ENCODE assay signal across 18 cellular contexts in the genomic region with DNA sequence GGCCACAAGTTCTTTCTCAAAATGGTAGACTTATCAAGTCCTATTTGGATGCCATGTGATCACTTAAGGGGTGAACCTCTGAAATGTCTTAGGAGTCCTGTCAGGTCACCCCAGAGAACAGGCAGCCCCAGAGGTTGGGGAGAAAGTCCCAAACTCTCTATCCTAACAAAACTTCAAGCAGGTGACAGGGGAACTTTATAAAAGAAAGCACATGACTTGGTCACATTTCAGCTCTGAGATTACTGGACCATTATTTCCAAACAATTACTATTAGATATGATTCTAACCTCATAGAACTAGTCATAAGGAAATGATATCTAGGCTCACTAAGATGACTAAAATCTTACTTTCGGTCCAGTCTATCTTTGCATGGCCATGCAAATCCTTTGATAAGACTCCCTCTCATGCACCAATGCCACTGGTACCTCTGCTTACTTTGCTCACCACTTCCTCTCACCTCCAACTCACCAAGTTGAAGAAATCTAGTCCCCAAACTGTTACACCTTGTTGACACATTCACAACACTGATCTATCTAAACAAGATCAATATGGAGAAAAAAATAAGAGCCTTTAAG.
A peak's percentile ranks its signal among the peaks of the same experiment; 100 is the strongest.
DNase-seq lines count a peak whose midpoint lies in the region; ATAC-seq and TF ChIP-seq lines count a peak whose summit lies in the region.
"Had no signal": no experiment of that assay in that cellular context is flagged by ENCODE, and none has a peak within 500 bp of the region (broad histone marks: within the 10 kb centered on the region; RNA-seq: fewer than 3 reads in every experiment).

No MANE protein-coding gene starts in this region.

- H3K27ac ChIP-seq in neural progenitor cell = no peak overlapping the region
- no peak overlapping the region for H3K27ac ChIP-seq in CD8-positive, alpha-beta T cell (ENCODE audit: low read depth, low read length)
- no peak overlapping the region for H3K27ac ChIP-seq in gastroesophageal sphincter
- H3K27ac ChIP-seq: GM23248, SJSA1 had no signal

- no peak for TF ChIP-seq POLR2A in gastroesophageal sphincter (IDR thresholded peaks at IDR 0.05)

- DNase-seq in neural progenitor cell (ENCODE audit: low spot score) = no peak
- no peak for DNase-seq in CD8-positive, alpha-beta T cell
- no peak for DNase-seq in NCI-H510A (lab: John Stamatoyannopoulos, UW)
- DNase-seq: ACHN; activated CD8-positive, alpha-beta memory T cell treated with anti-CD3 and anti-CD28 coated beads, Interleukin-2, amount 50 U/mL, for 4 hours; activated naive CD8-positive, alpha-beta T cell treated with anti-CD3 and anti-CD28 coated beads, Interleukin-2, amount 50 U/mL, for 24 hours; GM23248; naive B cell; NK-92 treated with Interleukin-12 subunit alpha and Interleukin-12 subunit beta, amount 100 ng/mL, for 24 hours; right cardiac atrium; stimulated activated CD4-positive, alpha-beta T cell treated with anti-CD3 and anti-CD28 coated beads, Interleukin-4, amount 100 ng/mL, for 24 hours; stimulated activated naive CD4-positive, alpha-beta T cell had no signal

- no peak overlapping the region for H3K9ac ChIP-seq in neural progenitor cell
- H3K9ac ChIP-seq: GM23248 had no signal

- no peaks in the 10 kb centered on the region for H3K36me3 ChIP-seq in neural progenitor cell
- H3K36me3 ChIP-seq in CD8-positive, alpha-beta T cell (ENCODE audit: insufficient read depth, low read length) = no peaks in the 10 kb centered on the region
- H3K36me3 ChIP-seq in gastroesophageal sphincter = no peaks in the 10 kb centered on the region
- H3K36me3 ChIP-seq: SJSA1 had no signal

- POLR2A ChIA-PET in CD8-positive, alpha-beta T cell (lab: Charles Lee) = no interaction called here

- H3K9me3 Mint-ChIP-seq in neural progenitor cell = peaks cover 7% of the 10 kb centered on the region
- peaks cover 7% of the 10 kb centered on the region for H3K9me3 Mint-ChIP-seq in CD8-positive, alpha-beta T cell

- H3K36me3 Mint-ChIP-seq in neural progenitor cell = no peaks in the 10 kb centered on the region
- H3K36me3 Mint-ChIP-seq in CD8-positive, alpha-beta T cell = no peaks in the 10 kb centered on the region

- no peak overlapping the region for H3K27ac Mint-ChIP-seq in neural progenitor cell
- H3K27ac Mint-ChIP-seq in CD8-positive, alpha-beta T cell = no peak overlapping the region
- H3K27ac Mint-ChIP-seq: activated naive CD8-positive, alpha-beta T cell treated with anti-CD3 and anti-CD28 coated beads, Interleukin-2, amount 50 U/mL, for 24 hours; naive B cell had no signal

- H3K27me3 ChIP-seq in neural progenitor cell (no peaks in the 10 kb centered on the region), gastroesophageal sphincter (peaks cover 11% of the 10 kb centered on the region)
- H3K27me3 ChIP-seq in CD8-positive, alpha-beta T cell (ENCODE audit: insufficient read depth, low read length) = no peaks in the 10 kb centered on the region
- H3K27me3 ChIP-seq: SJSA1 had no signal

- no peaks in the 10 kb centered on the region for H4K20me1 ChIP-seq in neural progenitor cell (ENCODE audit: low read depth)

- peaks cover 7% of the 10 kb centered on the region for H3K27me3 Mint-ChIP-seq in neural progenitor cell (ENCODE audit: insufficient read depth, low read depth)
- H3K27me3 Mint-ChIP-seq in CD8-positive, alpha-beta T cell (ENCODE audit: low read depth) = peaks cover 5% of the 10 kb centered on the region
- H3K27me3 Mint-ChIP-seq: naive B cell had no signal

- H3K79me2 ChIP-seq in neural progenitor cell (ENCODE audit: low read depth) = no peaks in the 10 kb centered on the region

- H3K9me3 ChIP-seq in neural progenitor cell (ENCODE audit: low read depth) (peaks cover under 1% of the 10 kb centered on the region), gastroesophageal sphincter (peaks cover 0 to 18% (median 0%) of the 10 kb centered on the region in 3 donors)
- peaks cover 3% of the 10 kb centered on the region for H3K9me3 ChIP-seq in CD8-positive, alpha-beta T cell (ENCODE audit: low read length)
- H3K9me3 ChIP-seq: SJSA1 had no signal

- H3K4me1 ChIP-seq in neural progenitor cell (peaks cover 8% of the 10 kb centered on the region), gastroesophageal sphincter (no peaks in the 10 kb centered on the region)
- H3K4me1 ChIP-seq in CD8-positive, alpha-beta T cell (ENCODE audit: insufficient read depth, low read length) = no peaks in the 10 kb centered on the region
- H3K4me1 ChIP-seq: SJSA1 had no signal

- no peak for TF ChIP-seq CTCF in neural progenitor cell (IDR thresholded peaks at IDR 0.05)
- TF ChIP-seq CTCF in CD8-positive, alpha-beta T cell (IDR thresholded peaks at IDR 0.05) = no peak
- no peak for TF ChIP-seq CTCF in gastroesophageal sphincter (IDR thresholded peaks at IDR 0.05)

- intact Hi-C loops in CD8-positive, alpha-beta T cell (cut with DNase I, micrococcal nuclease) = no loop called here

- no peak overlapping the region for H3K4me2 ChIP-seq in neural progenitor cell

- peak; percentile 96 for ATAC-seq in GM18498 (IDR thresholded peaks at IDR 0.05; ENCODE audit: unreplicated experiment)
- ATAC-seq in GM19395 (IDR thresholded peaks at IDR 0.05; ENCODE audit: unreplicated experiment) = peak; percentile 99
- ATAC-seq in HG02678 (IDR thresholded peaks at IDR 0.05; ENCODE audit: unreplicated experiment) = peak; percentile 94
- peak; percentile 97 for ATAC-seq in HG03378 (IDR thresholded peaks at IDR 0.05; ENCODE audit: unreplicated experiment)
- no peak for ATAC-seq in CD8-positive, alpha-beta T cell
- ATAC-seq in gastroesophageal sphincter = no peak
- ATAC-seq: activated naive CD8-positive, alpha-beta T cell treated with anti-CD3 and anti-CD28 coated beads, Interleukin-2, amount 50 U/mL, for 24 hours; right cardiac atrium had no signal

- no peak overlapping the region for H3K4me3 Mint-ChIP-seq in neural progenitor cell
- no peak overlapping the region for H3K4me3 Mint-ChIP-seq in CD8-positive, alpha-beta T cell
- H3K4me3 Mint-ChIP-seq: activated naive CD8-positive, alpha-beta T cell treated with anti-CD3 and anti-CD28 coated beads, Interleukin-2, amount 50 U/mL, for 24 hours; naive B cell had no signal

- H3K4me1 Mint-ChIP-seq in neural progenitor cell = no peaks in the 10 kb centered on the region
- H3K4me1 Mint-ChIP-seq in CD8-positive, alpha-beta T cell (ENCODE audit: low read depth) = no peaks in the 10 kb centered on the region
- H3K4me1 Mint-ChIP-seq: activated naive CD8-positive, alpha-beta T cell treated with anti-CD3 and anti-CD28 coated beads, Interleukin-2, amount 50 U/mL, for 24 hours; naive B cell had no signal

- 71 to 88% methylated on average over 1 of the region's 1 CpG for WGBS in gastroesophageal sphincter (ENCODE audit: low coverage in 1 of 2), 2 donors

- no peak for TF ChIP-seq EP300 in gastroesophageal sphincter (IDR thresholded peaks at IDR 0.05)

- H3K4me3 ChIP-seq in neural progenitor cell (no peak overlapping the region), gastroesophageal sphincter (no peak overlapping the region)
- no peak overlapping the region for H3K4me3 ChIP-seq in CD8-positive, alpha-beta T cell (ENCODE audit: low read depth, low read length)
- H3K4me3 ChIP-seq: GM23248, SJSA1 had no signal

- CTCF ChIA-PET in CD8-positive, alpha-beta T cell (lab: Charles Lee) = no interaction called here

- H2AFZ ChIP-seq in neural progenitor cell (replicated peaks) = no peak overlapping the region
- H2AFZ ChIP-seq: GM23248 had no signal

- no peaks in the 10 kb centered on the region for H3F3A ChIP-seq in neural progenitor cell (ENCODE audit: low read depth)

Comparison
In these comparisons a context has a peak if more than half of its experiments do, and no peak if none do; other contexts are left out.
1. ATAC-seq: peak in GM18498 (single experiment), GM19395 (single experiment), HG02678 (single experiment) and HG03378 (single experiment); none in CD8-positive, alpha-beta T cell (single experiment) and gastroesophageal sphincter (single experiment).